In the genomic region with DNA sequence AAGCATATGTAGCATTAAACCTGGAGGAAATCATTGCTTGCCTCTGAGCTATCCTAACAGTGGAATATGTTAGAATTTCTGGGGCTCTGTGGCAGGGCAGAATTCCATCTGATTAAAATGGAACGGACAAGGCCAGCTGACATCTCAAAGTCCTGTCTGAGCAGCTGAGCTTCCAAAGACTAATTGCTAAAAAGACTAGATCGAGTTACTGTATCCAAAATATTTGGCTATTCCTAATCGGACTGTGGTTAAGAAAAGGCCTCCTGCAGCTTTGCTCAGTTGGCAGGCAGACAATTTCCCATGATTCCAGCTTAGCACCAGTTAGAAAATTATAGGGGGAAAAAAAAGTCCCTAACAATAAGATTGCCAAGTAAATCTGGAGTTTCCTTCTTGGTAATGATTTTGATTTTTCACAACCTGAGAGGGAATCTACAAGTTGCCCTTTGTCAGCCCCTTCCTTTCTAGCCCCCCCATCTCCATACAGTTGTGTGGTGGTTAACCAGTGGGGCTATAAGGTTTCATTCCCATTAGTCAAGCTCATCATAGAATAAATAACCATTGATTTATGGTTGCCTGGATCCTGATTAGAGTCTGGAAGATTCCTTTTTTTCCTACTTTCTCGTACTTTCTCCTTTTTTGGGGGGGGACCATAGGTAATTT, we compare ENCODE assay signal across 12 cellular contexts. TPM values are rescaled to one million over a fixed set of nuclear protein-coding genes. Genes with fewer than 3 reads are reported as not detected.
DNase-seq lines count a peak whose midpoint lies in the region; ATAC-seq, FAIRE-seq and TF ChIP-seq lines count a peak whose summit lies in the region.
"Had no signal": no experiment of that assay in that cellular context is flagged by ENCODE, and none has a peak within 500 bp of the region (broad histone marks: within the 10 kb centered on the region; RNA-seq: fewer than 3 reads in every experiment).

No MANE protein-coding gene starts in this region.

- H3K4me3 Mint-ChIP-seq in neural progenitor cell, result no peak overlapping the region
- no peak overlapping the region for H3K4me3 Mint-ChIP-seq in activated CD8-positive, alpha-beta T cell treated with anti-CD3 and anti-CD28 coated beads, Interleukin-2, amount 10 ng/mL, durations not matched to agents 7 days and 5 days
- H3K4me3 Mint-ChIP-seq: stimulated activated naive CD8-positive, alpha-beta T cell treated with anti-CD3 and anti-CD28 coated beads, Interleukin-15, Interleukin-2, amounts not matched to agents 100 ng/mL and 50 ng/mL, for 24 hours had no signal

- no peak for TF ChIP-seq RAD21 in HepG2 (CRISPR knock-in tag; IDR thresholded peaks at IDR 0.05)

- CTCF ChIA-PET in HepG2 (lab: Yijun Ruan, JAX; ENCODE audit: low intra/inter-chr PET ratio, low total read pairs), result no interaction called here
- CTCF ChIA-PET in activated CD8-positive, alpha-beta T cell treated with anti-CD3 and anti-CD28 coated beads, Interleukin-2, amount 10 ng/mL, durations not matched to agents 7 days and 5 days (lab: Charles Lee), result interaction anchor here (1.6 kb wide), 1 partner anchor 25 kb away, joined by 3 read pairs; no protein-coding TSS in a partner anchor

- TF ChIP-seq POLR2A in right lobe of liver (IDR thresholded peaks at IDR 0.05), result no peak
- TF ChIP-seq POLR2A in HepG2 (IDR thresholded peaks at IDR 0.05; ENCODE audit: insufficient read depth in 1 of 2, low read depth in 2 of 2, low read length in 2 of 2), result no peak

- H3K9ac ChIP-seq in HepG2 (ENCODE audit: insufficient read depth, low read depth, low read length) (no peak overlapping the region), adipocyte (ENCODE audit: low read length) (no peak overlapping the region), kidney (ENCODE audit: low read length in 2 of 2) (no peak overlapping the region), neural progenitor cell (no peak overlapping the region)

- DNase-seq in right lobe of liver (no peak), HepG2 (ENCODE audit: low spot score) (no peak), adipocyte (ENCODE audit: low read depth) (peak; percentile 80), left ventricle myocardium superior (no peak), NOMO-1 (lab: John Stamatoyannopoulos, UW; ENCODE audit: unreplicated experiment in 2 of 2) (no peak), kidney (no peak), neural progenitor cell (ENCODE audit: low spot score) (no peak)
- DNase-seq in activated CD8-positive, alpha-beta T cell treated with anti-CD3 and anti-CD28 coated beads, Interleukin-2, amount 10 ng/mL, durations not matched to agents 7 days and 5 days, result no peak
- DNase-seq: stimulated activated CD4-positive, alpha-beta T cell treated with anti-CD3 and anti-CD28 coated beads, Interleukin-4, amount 100 ng/mL, for 1 hour had no signal

- H3K36me3 ChIP-seq in right lobe of liver, result peaks cover 14 to 100% (median 67%) of the 10 kb centered on the region in 4 donors
- peaks cover 0 to 18% of the 10 kb centered on the region in 2 experiments; a peak in 3 of 5 replicates for H3K36me3 ChIP-seq in HepG2 (replicated peaks in 1 of 2; ENCODE audit: control insufficient read depth in 1 of 2, insufficient read depth in 2 of 2, low read length in 2 of 2)
- H3K36me3 ChIP-seq in adipocyte (ENCODE audit: control insufficient read depth, insufficient read depth, low read length, severe bottlenecking), result peaks cover 92% of the 10 kb centered on the region
- peaks cover 48 to 71% of the 10 kb centered on the region in 2 donors for H3K36me3 ChIP-seq in kidney (ENCODE audit: control insufficient read depth in 1 of 2, insufficient read depth in 2 of 2, low read length in 2 of 2)
- H3K36me3 ChIP-seq in neural progenitor cell, result peaks cover 19% of the 10 kb centered on the region

- TF ChIP-seq EP300 in HepG2 (IDR thresholded peaks at IDR 0.05; ENCODE audit: low read depth in 2 of 2, low read length in 2 of 2) (no peak), HepG2 (CRISPR knock-in tag; IDR thresholded peaks at IDR 0.05; ENCODE audit: borderline replicate concordance) (no peak)

- H3K9me3 Mint-ChIP-seq in neural progenitor cell, result peaks cover 19% of the 10 kb centered on the region
- H3K9me3 Mint-ChIP-seq in activated CD8-positive, alpha-beta T cell treated with anti-CD3 and anti-CD28 coated beads, Interleukin-2, amount 10 ng/mL, durations not matched to agents 7 days and 5 days (ENCODE audit: insufficient read depth), result peaks cover 16% of the 10 kb centered on the region

- intact Hi-C loops in right lobe of liver (cut with DNase I) (no loop called here), HepG2 (cut with micrococcal nuclease; ENCODE audit: unreplicated experiment) (no loop called here), left ventricle myocardium superior (cut with micrococcal nuclease) (no loop called here), kidney (cut with DNase I) (no loop called here)

- BruUV-seq in HepG2 (replicated peaks; lab: Mats Ljungman, UMichigan), result no TSS peak

- H3K9me3 ChIP-seq in right lobe of liver (no peaks in the 10 kb centered on the region), HepG2 (ENCODE audit: low read length) (no peaks in the 10 kb centered on the region; the same call in none of the 2 replicates), adipocyte (ENCODE audit: control insufficient read depth, low read length) (peaks cover 13% of the 10 kb centered on the region), kidney (ENCODE audit: control insufficient read depth in 1 of 2, low read length in 2 of 2) (peaks cover 0 to 5% of the 10 kb centered on the region in 2 donors), neural progenitor cell (ENCODE audit: low read depth) (no peaks in the 10 kb centered on the region)

- H3K4me2 ChIP-seq in HepG2 (ENCODE audit: low read depth, low read length) (no peak overlapping the region), neural progenitor cell (no peak overlapping the region)

- TF ChIP-seq CTCF in right lobe of liver (IDR thresholded peaks at IDR 0.05), result no peak
- TF ChIP-seq CTCF in HepG2 (CRISPR knock-in tag; IDR thresholded peaks at IDR 0.05), result no peak
- no peak for TF ChIP-seq CTCF in kidney (IDR thresholded peaks at IDR 0.05; ENCODE audit: borderline replicate concordance, extremely low read depth, insufficient read depth)
- TF ChIP-seq CTCF in neural progenitor cell (IDR thresholded peaks at IDR 0.05), result no peak

- H3K27me3 ChIP-seq in right lobe of liver, result no peaks in the 10 kb centered on the region
- H3K27me3 ChIP-seq in HepG2 (ENCODE audit: control insufficient read depth in 1 of 2, insufficient read depth in 2 of 2, low read length in 2 of 2), result no peaks in the 10 kb centered on the region
- H3K27me3 ChIP-seq in adipocyte (replicated peaks; ENCODE audit: control insufficient read depth, insufficient read depth, low read length), result no peaks in the 10 kb centered on the region
- H3K27me3 ChIP-seq in neural progenitor cell, result no peaks in the 10 kb centered on the region

- H3K27ac ChIP-seq in right lobe of liver (no peak overlapping the region), HepG2 (ENCODE audit: extremely low read length, insufficient read depth, low read length) (no peak overlapping the region), kidney (ENCODE audit: low read depth in 2 of 2, low read length in 2 of 2) (no peak overlapping the region), neural progenitor cell (no peak overlapping the region)

- peaks cover 42% of the 10 kb centered on the region for H3K36me3 Mint-ChIP-seq in neural progenitor cell
- no peaks in the 10 kb centered on the region for H3K36me3 Mint-ChIP-seq in activated CD8-positive, alpha-beta T cell treated with anti-CD3 and anti-CD28 coated beads, Interleukin-2, amount 10 ng/mL, durations not matched to agents 7 days and 5 days (ENCODE audit: low read depth)

- H3K27me3 Mint-ChIP-seq in neural progenitor cell (ENCODE audit: insufficient read depth, low read depth), result no peaks in the 10 kb centered on the region
- no peaks in the 10 kb centered on the region for H3K27me3 Mint-ChIP-seq in activated CD8-positive, alpha-beta T cell treated with anti-CD3 and anti-CD28 coated beads, Interleukin-2, amount 10 ng/mL, durations not matched to agents 7 days and 5 days (ENCODE audit: low read depth)

- H3F3A ChIP-seq in neural progenitor cell (ENCODE audit: low read depth), result no peaks in the 10 kb centered on the region

- H2AFZ ChIP-seq in HepG2 (ENCODE audit: low read length) (no peak overlapping the region), neural progenitor cell (replicated peaks) (no peak overlapping the region)

- 41% methylated on average over 4 of the region's 4 CpGs for WGBS in right lobe of liver (ENCODE audit: insufficient coverage, low coverage, low lambda C conversion rate, missing lambda C conversion rate)
- 94% methylated on average over 4 of the region's 4 CpGs for WGBS in HepG2 (ENCODE audit: low lambda C conversion rate)

- in situ Hi-C loops in HepG2 (cut with HindIII; ENCODE audit: extremely low pct_ligation_motif_present, low pct_unique_long_range_greater_than_20kb), result no loop called here

- H3K4me3 ChIP-seq in right lobe of liver (no peak overlapping the region), HepG2 (replicated peaks in 1 of 3; ENCODE audit: insufficient read depth in 1 of 3, low read depth in 2 of 3, low read length in 3 of 3) (no peak overlapping the region), adipocyte (ENCODE audit: low read length) (no peak overlapping the region), kidney (ENCODE audit: low read length in 2 of 2) (no peak overlapping the region), neural progenitor cell (no peak overlapping the region)

- H3K4me1 ChIP-seq in right lobe of liver, result peaks cover 0 to 21% (median 0%) of the 10 kb centered on the region in 4 donors
- H3K4me1 ChIP-seq in HepG2 (ENCODE audit: insufficient read depth, low read length), result no peaks in the 10 kb centered on the region
- H3K4me1 ChIP-seq in adipocyte (ENCODE audit: control insufficient read depth, insufficient read depth, low read length), result peaks cover 9% of the 10 kb centered on the region
- no peaks in the 10 kb centered on the region for H3K4me1 ChIP-seq in kidney (ENCODE audit: control insufficient read depth in 1 of 2, insufficient read depth in 1 of 2, low read depth in 1 of 2, low read length in 2 of 2)
- no peaks in the 10 kb centered on the region for H3K4me1 ChIP-seq in neural progenitor cell

- H4K20me1 ChIP-seq in HepG2 (ENCODE audit: insufficient read depth, low read length) (no peaks in the 10 kb centered on the region), neural progenitor cell (ENCODE audit: low read depth) (no peaks in the 10 kb centered on the region)

- no peak overlapping the region for H3K27ac Mint-ChIP-seq in neural progenitor cell
- no peak overlapping the region for H3K27ac Mint-ChIP-seq in activated CD8-positive, alpha-beta T cell treated with anti-CD3 and anti-CD28 coated beads, Interleukin-2, amount 10 ng/mL, durations not matched to agents 7 days and 5 days
- H3K27ac Mint-ChIP-seq: stimulated activated naive CD8-positive, alpha-beta T cell treated with anti-CD3 and anti-CD28 coated beads, Interleukin-15, Interleukin-2, amounts not matched to agents 100 ng/mL and 50 ng/mL, for 24 hours had no signal

- ATAC-seq in right lobe of liver, result peak in 3 of 4 donors; percentile 12 to 27 (median 15)
- ATAC-seq in HepG2, result no peak
- peak; percentile 51 for ATAC-seq in left ventricle myocardium superior
- ATAC-seq in activated CD8-positive, alpha-beta T cell treated with anti-CD3 and anti-CD28 coated beads, Interleukin-2, amount 10 ng/mL, durations not matched to agents 7 days and 5 days, result no peak
- ATAC-seq: HCT116 had no signal

- no peaks in the 10 kb centered on the region for H3K79me2 ChIP-seq in HepG2 (ENCODE audit: insufficient read depth, low read length)
- H3K79me2 ChIP-seq in neural progenitor cell (ENCODE audit: low read depth), result no peaks in the 10 kb centered on the region

- FAIRE-seq in HepG2 (lab: Jason Lieb, UNC) (no peak), kidney (lab: Jason Lieb, UNC) (no peak)
- FAIRE-seq: keratinocyte had no signal

- no peaks in the 10 kb centered on the region for H3K4me1 Mint-ChIP-seq in neural progenitor cell
- H3K4me1 Mint-ChIP-seq in activated CD8-positive, alpha-beta T cell treated with anti-CD3 and anti-CD28 coated beads, Interleukin-2, amount 10 ng/mL, durations not matched to agents 7 days and 5 days (ENCODE audit: low read depth), result no peaks in the 10 kb centered on the region

- POLR2A ChIA-PET in HepG2 (lab: Yijun Ruan, JAX), result interaction anchor here (0.7 kb wide), 1 partner anchor 22 kb away, joined by 4 read pairs; no protein-coding TSS in a partner anchor
- POLR2A ChIA-PET in activated CD8-positive, alpha-beta T cell treated with anti-CD3 and anti-CD28 coated beads, Interleukin-2, amount 10 ng/mL, durations not matched to agents 7 days and 5 days (lab: Charles Lee), result no interaction called here

RNA-seq across cellular contexts. Expression of a gene that starts 26.4 kb away (rescaled TPM):
- total RNA-seq in right lobe of liver (1,000 to 10,000 TPM in 1 of 6 experiments, 100 to 1,000 TPM in 5; 477 to 1,242 (median 773) TPM), HepG2 (2016; rRNA removed; fragmentation: Illumina TruSeq; extraction: Trizol) (15.8 and 22.5 TPM in 2 replicates), left ventricle myocardium superior (46.8 TPM), kidney (75.1 TPM), neural progenitor cell (ENCODE audit: low replicate concordance) (88.7 and 124 TPM in 2 replicates)
- total RNA-seq in HepG2 (2016; cell fraction: cytosol; rRNA removed; fragmentation: Illumina TruSeq; extraction: Trizol; ENCODE audit: low read depth), result 9.9 TPM in 2 replicates
- 15.5 and 22.6 TPM in 2 replicates for total RNA-seq in HepG2 (2016; cell fraction: insoluble cytoplasmic fraction; rRNA removed; fragmentation: Illumina TruSeq; extraction: Trizol)
- 6.7 and 8.4 TPM in 2 replicates for total RNA-seq in HepG2 (2016; cell fraction: membrane; rRNA removed; fragmentation: Illumina TruSeq; extraction: Trizol)
- total RNA-seq in HepG2 (2016; cell fraction: nucleus; rRNA removed; fragmentation: Illumina TruSeq; extraction: Trizol), result 4.8 and 6.2 TPM in 2 replicates
- polyA plus RNA-seq in HepG2 (2011; rRNA removed) (5.0 and 6.0 TPM in 2 replicates), kidney (ENCODE audit: insufficient read depth, low read depth, low replicate concordance) (285 TPM)
- polyA plus RNA-seq in HepG2 (2011; cell fraction: cytosol; rRNA removed), result 5.4 and 6.0 TPM in 2 replicates
- 2.1 and 2.9 TPM in 2 replicates for polyA plus RNA-seq in HepG2 (2011; cell fraction: nucleus; rRNA removed)
- 10.6 and 11.6 TPM in 2 replicates for polyA plus RNA-seq in HepG2 (2012)
- polyA plus RNA-seq in HepG2 (2016; cell fraction: cytosol; fragmentation: Illumina TruSeq; extraction: Trizol; ENCODE audit: low read depth), result 5.1 and 5.3 TPM in 2 replicates
- 21.3 and 24.8 TPM in 2 replicates for polyA plus RNA-seq in HepG2 (2016; cell fraction: insoluble cytoplasmic fraction; fragmentation: Illumina TruSeq; extraction: Trizol; ENCODE audit: low read depth)
- 4.1 and 4.5 TPM in 2 replicates for polyA plus RNA-seq in HepG2 (2016; cell fraction: membrane; fragmentation: Illumina TruSeq; extraction: Trizol; ENCODE audit: low read depth)
- polyA plus RNA-seq in HepG2 (2016; cell fraction: nucleus; fragmentation: Illumina TruSeq; extraction: Trizol; ENCODE audit: insufficient read depth, low read depth), result 10.1 and 12.6 TPM in 2 replicates
- 2.8 and 54.6 TPM in 2 replicates for polyA minus RNA-seq in HepG2 (2011; rRNA and poly(A)+ RNA removed; ENCODE audit: low replicate concordance)
- polyA minus RNA-seq in HepG2 (2011; cell fraction: cytosol; rRNA and poly(A)+ RNA removed), result 3.1 and 4.8 TPM in 2 replicates
- polyA minus RNA-seq in HepG2 (2011; cell fraction: nucleus; rRNA and poly(A)+ RNA removed), result 5.5 TPM in 2 replicates
- not detected for total RNA-seq in activated CD8-positive, alpha-beta T cell treated with anti-CD3 and anti-CD28 coated beads, Interleukin-2, amount 10 ng/mL, durations not matched to agents 7 days and 5 days

RNA-seq across cellular contexts. Expression of a gene that starts 48.1 kb away (rescaled TPM):
- total RNA-seq in right lobe of liver (1 to 10 TPM in 1 of 6 experiments, under 1 TPM in 5; 0.06 to 1.2 (median 0.37) TPM), HepG2 (2016; rRNA removed; fragmentation: Illumina TruSeq; extraction: Trizol) (9.5 and 15.7 TPM in 2 replicates), left ventricle myocardium superior (4.9 TPM), kidney (14.5 TPM), neural progenitor cell (ENCODE audit: low replicate concordance) (26.9 and 30.7 TPM in 2 replicates)
- 10.6 and 15.0 TPM in 2 replicates for total RNA-seq in HepG2 (2016; cell fraction: cytosol; rRNA removed; fragmentation: Illumina TruSeq; extraction: Trizol; ENCODE audit: low read depth)
- total RNA-seq in HepG2 (2016; cell fraction: insoluble cytoplasmic fraction; rRNA removed; fragmentation: Illumina TruSeq; extraction: Trizol), result 7.7 and 14.2 TPM in 2 replicates
- total RNA-seq in HepG2 (2016; cell fraction: membrane; rRNA removed; fragmentation: Illumina TruSeq; extraction: Trizol), result 6.0 and 8.2 TPM in 2 replicates
- total RNA-seq in HepG2 (2016; cell fraction: nucleus; rRNA removed; fragmentation: Illumina TruSeq; extraction: Trizol), result 9.4 and 10.0 TPM in 2 replicates
- polyA plus RNA-seq in HepG2 (2011; rRNA removed) (1.4 and 2.0 TPM in 2 replicates), kidney (ENCODE audit: insufficient read depth, low read depth, low replicate concordance) (0.43 TPM)
- 0.50 and 0.87 TPM in 2 replicates for polyA plus RNA-seq in HepG2 (2011; cell fraction: cytosol; rRNA removed)
- polyA plus RNA-seq in HepG2 (2011; cell fraction: nucleus; rRNA removed), result 0.93 and 1.8 TPM in 2 replicates
- 1.2 and 1.3 TPM in 2 replicates for polyA plus RNA-seq in HepG2 (2012)
- 0.29 and 0.40 TPM in 2 replicates for polyA plus RNA-seq in HepG2 (2016; cell fraction: cytosol; fragmentation: Illumina TruSeq; extraction: Trizol; ENCODE audit: low read depth)
- polyA plus RNA-seq in HepG2 (2016; cell fraction: insoluble cytoplasmic fraction; fragmentation: Illumina TruSeq; extraction: Trizol; ENCODE audit: low read depth), result 0.85 and 1.6 TPM in 2 replicates
- 0.57 and 0.60 TPM in 2 replicates for polyA plus RNA-seq in HepG2 (2016; cell fraction: membrane; fragmentation: Illumina TruSeq; extraction: Trizol; ENCODE audit: low read depth)
- polyA plus RNA-seq in HepG2 (2016; cell fraction: nucleus; fragmentation: Illumina TruSeq; extraction: Trizol; ENCODE audit: insufficient read depth, low read depth), result 1.8 and 2.5 TPM in 2 replicates
- polyA minus RNA-seq in HepG2 (2011; rRNA and poly(A)+ RNA removed; ENCODE audit: low replicate concordance), result 6.2 TPM in 1 of 2 replicates, not detected in the other
- polyA minus RNA-seq in HepG2 (2011; cell fraction: cytosol; rRNA and poly(A)+ RNA removed), result 3.0 and 3.3 TPM in 2 replicates
- 13.4 and 23.1 TPM in 2 replicates for polyA minus RNA-seq in HepG2 (2011; cell fraction: nucleus; rRNA and poly(A)+ RNA removed)
- 1 to 10 TPM; 2.2 to 2.3 TPM for total RNA-seq in activated CD8-positive, alpha-beta T cell treated with anti-CD3 and anti-CD28 coated beads, Interleukin-2, amount 10 ng/mL, durations not matched to agents 7 days and 5 days

RNA-seq across cellular contexts. Expression of a gene that starts 58.1 kb away (rescaled TPM):
- total RNA-seq in right lobe of liver, result 10 to 100 TPM; 12.2 to 32.8 (median 18.2) TPM
- 6.3 and 10.2 TPM in 2 replicates for total RNA-seq in HepG2 (2016; rRNA removed; fragmentation: Illumina TruSeq; extraction: Trizol)
- 2.4 and 2.5 TPM in 2 replicates for total RNA-seq in HepG2 (2016; cell fraction: cytosol; rRNA removed; fragmentation: Illumina TruSeq; extraction: Trizol; ENCODE audit: low read depth)
- total RNA-seq in HepG2 (2016; cell fraction: insoluble cytoplasmic fraction; rRNA removed; fragmentation: Illumina TruSeq; extraction: Trizol), result 6.5 and 9.4 TPM in 2 replicates
- total RNA-seq in HepG2 (2016; cell fraction: membrane; rRNA removed; fragmentation: Illumina TruSeq; extraction: Trizol), result 5.6 and 6.1 TPM in 2 replicates
- total RNA-seq in HepG2 (2016; cell fraction: nucleus; rRNA removed; fragmentation: Illumina TruSeq; extraction: Trizol), result 11.2 and 12.3 TPM in 2 replicates
- polyA plus RNA-seq in HepG2 (2011; rRNA removed), result 4.5 and 5.7 TPM in 2 replicates
- 3.0 and 3.2 TPM in 2 replicates for polyA plus RNA-seq in HepG2 (2011; cell fraction: cytosol; rRNA removed)
- 3.5 and 3.7 TPM in 2 replicates for polyA plus RNA-seq in HepG2 (2011; cell fraction: nucleus; rRNA removed)
- 4.8 and 8.4 TPM in 2 replicates for polyA plus RNA-seq in HepG2 (2012)
- 2.4 and 2.8 TPM in 2 replicates for polyA plus RNA-seq in HepG2 (2016; cell fraction: cytosol; fragmentation: Illumina TruSeq; extraction: Trizol; ENCODE audit: low read depth)
- 7.8 TPM in 2 replicates for polyA plus RNA-seq in HepG2 (2016; cell fraction: insoluble cytoplasmic fraction; fragmentation: Illumina TruSeq; extraction: Trizol; ENCODE audit: low read depth)
- 5.4 and 6.1 TPM in 2 replicates for polyA plus RNA-seq in HepG2 (2016; cell fraction: membrane; fragmentation: Illumina TruSeq; extraction: Trizol; ENCODE audit: low read depth)
- polyA plus RNA-seq in HepG2 (2016; cell fraction: nucleus; fragmentation: Illumina TruSeq; extraction: Trizol; ENCODE audit: insufficient read depth, low read depth), result 25.6 and 26.2 TPM in 2 replicates
- 1.5 and 1.8 TPM in 2 replicates for polyA minus RNA-seq in HepG2 (2011; rRNA and poly(A)+ RNA removed; ENCODE audit: low replicate concordance)
- 0.79 and 1.7 TPM in 2 replicates for polyA minus RNA-seq in HepG2 (2011; cell fraction: cytosol; rRNA and poly(A)+ RNA removed)
- polyA minus RNA-seq in HepG2 (2011; cell fraction: nucleus; rRNA and poly(A)+ RNA removed), result 5.7 and 6.7 TPM in 2 replicates
- total RNA-seq in left ventricle myocardium superior, result 5.3 TPM
- 8.2 TPM for total RNA-seq in kidney
- 13.1 TPM for polyA plus RNA-seq in kidney (ENCODE audit: insufficient read depth, low read depth, low replicate concordance)
- total RNA-seq in neural progenitor cell (ENCODE audit: low replicate concordance), result 7.7 and 10.1 TPM in 2 replicates
- total RNA-seq in activated CD8-positive, alpha-beta T cell treated with anti-CD3 and anti-CD28 coated beads, Interleukin-2, amount 10 ng/mL, durations not matched to agents 7 days and 5 days, result 1 to 10 TPM; 3.9 to 4.2 TPM

Comparison
In these comparisons a context has a peak if more than half of its experiments do, and no peak if none do; other contexts are left out.
1. ATAC-seq: peak in right lobe of liver (3 of 4) and left ventricle myocardium superior (single experiment); none in HepG2 (single experiment) and activated CD8-positive, alpha-beta T cell treated with anti-CD3 and anti-CD28 coated beads, Interleukin-2, amount 10 ng/mL, durations not matched to agents 7 days and 5 days (single experiment).
2. RNA of a gene that starts 26.4 kb away (total RNA-seq): 477 to 1,242 TPM in right lobe of liver, 88.7 to 124 TPM in neural progenitor cell, 75.1 TPM in kidney (single experiment), 46.8 TPM in left ventricle myocardium superior (single experiment) and 4.8 to 22.6 TPM in HepG2; not detected in activated CD8-positive, alpha-beta T cell treated with anti-CD3 and anti-CD28 coated beads, Interleukin-2, amount 10 ng/mL, durations not matched to agents 7 days and 5 days; every median in the first group is over 4 times any median in the second.